In the genomic region with DNA sequence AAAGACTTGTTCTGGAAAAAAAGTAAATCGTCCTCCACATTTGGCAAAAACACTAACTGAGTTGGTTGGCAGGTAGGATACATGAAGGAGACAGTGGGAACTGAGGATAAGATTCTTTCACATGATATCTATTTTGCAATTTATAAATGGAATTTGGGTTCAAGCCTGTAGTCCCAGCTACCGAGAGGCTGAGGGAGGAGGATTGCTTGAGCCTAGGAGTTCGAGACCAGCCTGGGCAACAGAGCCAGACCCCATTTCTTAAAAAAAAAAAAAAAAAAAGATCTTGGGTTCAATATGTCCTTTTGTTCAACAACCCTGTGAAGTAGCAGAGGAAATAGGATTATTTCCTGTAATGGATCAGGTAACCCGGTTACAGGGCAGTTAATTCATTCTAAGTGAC, we compare ENCODE assay signal across 21 cellular contexts. TPM values are rescaled to one million over a fixed set of nuclear protein-coding genes. Genes with fewer than 3 reads are reported as not detected.
"Had no signal": no experiment of that assay in that cellular context is flagged by ENCODE, and none has a peak within 500 bp of the region (broad histone marks: within the 10 kb centered on the region; RNA-seq: fewer than 3 reads in every experiment).

No MANE protein-coding gene starts in this region.

- H3K27ac Mint-ChIP-seq: activated naive CD8-positive, alpha-beta T cell treated with anti-CD3 and anti-CD28 coated beads for 36 hours; activated T-helper 2 cell treated with anti-CD3 and anti-CD28 coated beads, Interferon-gamma antibody, Interleukin-2, Interleukin-4, amounts not matched to agents 10 μg/mL and 5 μg/mL and 100 μg/mL, durations not matched to agents 14 hours and 24 hours and 36 hours; effector memory CD8-positive, alpha-beta T cell; stimulated activated naive CD8-positive, alpha-beta T cell treated with anti-CD3 and anti-CD28 coated beads, Interleukin-15, Interleukin-2, amounts not matched to agents 100 ng/mL and 50 ng/mL, for 24 hours had no signal

- ATAC-seq: effector memory CD8-positive, alpha-beta T cell had no signal

- H3K27me3 ChIP-seq: breast epithelium, dorsolateral prefrontal cortex, vagina had no signal

- H3K27ac ChIP-seq: prostate gland, suprapubic skin, tibial nerve, vagina had no signal

- H3K4me1 ChIP-seq: breast epithelium, prostate gland, vagina had no signal

- H3K36me3 Mint-ChIP-seq: activated naive CD8-positive, alpha-beta T cell treated with anti-CD3 and anti-CD28 coated beads for 36 hours had no signal

- DNase-seq: activated naive CD4-positive, alpha-beta T cell; activated naive CD8-positive, alpha-beta T cell treated with anti-CD3 and anti-CD28 coated beads for 36 hours; activated T-cell treated with anti-CD3 and anti-CD28 coated beads, Interleukin-2, amount 50 U/mL, for 1 hour; effector memory CD8-positive, alpha-beta T cell; stimulated activated CD4-positive, alpha-beta T cell treated with anti-CD3 and anti-CD28 coated beads, Interleukin-1b, Interleukin-23, amount 100 ng/mL, for 48 hours; T-helper 9 cell had no signal

- H3K4me1 Mint-ChIP-seq: central memory CD8-positive, alpha-beta T cell had no signal

- H3K9me3 ChIP-seq: breast epithelium, left lung, prostate gland, suprapubic skin, tibial nerve, vagina had no signal

- FAIRE-seq: colon had no signal

- H3K4me3 Mint-ChIP-seq: activated naive CD8-positive, alpha-beta T cell treated with anti-CD3 and anti-CD28 coated beads for 36 hours; central memory CD8-positive, alpha-beta T cell; effector memory CD8-positive, alpha-beta T cell; stimulated activated naive CD8-positive, alpha-beta T cell treated with anti-CD3 and anti-CD28 coated beads, Interleukin-15, Interleukin-2, amounts not matched to agents 100 ng/mL and 50 ng/mL, for 24 hours had no signal

- H3K36me3 ChIP-seq: breast epithelium, left lung, prostate gland, suprapubic skin, tibial nerve, vagina had no signal

- H3K9me3 Mint-ChIP-seq: activated naive CD8-positive, alpha-beta T cell treated with anti-CD3 and anti-CD28 coated beads for 36 hours; activated T-helper 2 cell treated with anti-CD3 and anti-CD28 coated beads, Interferon-gamma antibody, Interleukin-2, Interleukin-4, amounts not matched to agents 10 μg/mL and 5 μg/mL and 100 μg/mL, durations not matched to agents 14 hours and 24 hours and 36 hours; central memory CD8-positive, alpha-beta T cell; effector memory CD8-positive, alpha-beta T cell; stimulated activated naive CD8-positive, alpha-beta T cell treated with anti-CD3 and anti-CD28 coated beads, Interleukin-15, Interleukin-2, amounts not matched to agents 100 ng/mL and 50 ng/mL, for 24 hours had no signal

- H3K4me3 ChIP-seq: left lung, prostate gland, suprapubic skin, vagina had no signal

RNA-seq across cellular contexts. Expression of a gene that starts 35.7 kb away (rescaled TPM):
- total RNA-seq: activated naive CD8-positive, alpha-beta T cell treated with anti-CD3 and anti-CD28 coated beads for 36 hours; activated T-helper 2 cell treated with anti-CD3 and anti-CD28 coated beads, Interferon-gamma antibody, Interleukin-2, Interleukin-4, amounts not matched to agents 10 μg/mL and 5 μg/mL and 100 μg/mL, durations not matched to agents 14 hours and 24 hours and 36 hours; kidney epithelial cell; naive thymus-derived CD4-positive, alpha-beta T cell; osteocyte; T-helper 1 cell treated with Interleukin-12 subunit alpha and Interleukin-12 subunit beta and Interleukin-4 antibody, amounts not matched to agents 30 ng/mL and 1 ng/mL, for 36 hours had no signal
- polyA plus RNA-seq: naive thymus-derived CD4-positive, alpha-beta T cell had no signal
